9 cellular contexts compared by ENCODE assay signal in the genomic region with DNA sequence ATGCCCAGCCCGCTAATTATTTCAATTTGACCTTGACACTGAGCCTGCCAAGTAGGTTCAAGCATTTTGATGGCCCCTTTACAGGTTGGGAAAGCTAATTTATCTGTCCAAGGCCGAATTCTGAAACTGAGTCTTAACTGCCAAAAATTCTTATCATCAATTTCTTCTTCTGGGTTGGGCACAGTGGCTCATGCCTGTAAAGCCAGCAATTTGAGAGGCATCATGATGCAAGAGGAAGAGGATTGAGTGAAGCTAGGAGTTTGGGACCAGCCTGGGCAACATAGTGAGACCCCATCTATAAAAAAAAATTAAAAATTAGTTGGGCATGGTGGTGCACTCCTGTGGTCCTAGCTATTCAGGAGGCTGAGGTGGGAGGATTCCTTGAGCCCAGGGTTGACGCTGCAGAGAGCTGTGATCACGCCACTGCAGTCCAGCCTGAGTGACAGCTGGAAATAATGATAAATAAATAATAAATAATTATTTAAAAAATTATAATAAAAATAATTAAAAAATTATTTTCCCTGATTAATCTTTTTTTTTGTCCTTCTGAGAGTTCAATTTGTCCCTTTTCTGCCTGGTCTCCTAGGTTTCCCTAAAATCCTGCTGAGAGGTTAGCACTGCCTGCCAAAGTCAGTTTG. TPM values are rescaled to one million over a fixed set of nuclear protein-coding genes. Genes with fewer than 3 reads are reported as not detected.
DNase-seq lines count a peak whose midpoint lies in the region; ATAC-seq and TF ChIP-seq lines count a peak whose summit lies in the region.
"Had no signal": no experiment of that assay in that cellular context is flagged by ENCODE, and none has a peak within 500 bp of the region (broad histone marks: within the 10 kb centered on the region; RNA-seq: fewer than 3 reads in every experiment).

No MANE protein-coding gene starts in this region.

- no peak for DNase-seq in RWPE2 (ENCODE audit: low spot score)
- no peak for DNase-seq in ovary
- no peak for DNase-seq in NCI-H748 treated with DMSO at 0.1 percent for 48 hours (lab: John Stamatoyannopoulos, UW)
- DNase-seq in stimulated activated CD4-positive, alpha-beta T cell treated with anti-CD3 and anti-CD28 coated beads, Interleukin-4, amount 100 ng/mL, for 4 hours, result no peak
- DNase-seq in NCI-H2196 (lab: John Stamatoyannopoulos, UW; ENCODE audit: unreplicated experiment), result no peak
- no peak for DNase-seq in NOMO-1 (lab: John Stamatoyannopoulos, UW; ENCODE audit: unreplicated experiment in 2 of 2)
- DNase-seq: stimulated activated CD4-positive, alpha-beta T cell treated with anti-CD3 and anti-CD28 coated beads, Interleukin-2, amount 100 ng/mL, for 48 hours had no signal

- no peaks in the 10 kb centered on the region for H3K9me2 ChIP-seq in DOHH2 (replicated peaks; ENCODE audit: control insufficient read depth, low read length)

- H3K4me1 ChIP-seq in DOHH2 (ENCODE audit: control insufficient read depth, low read length) (peaks cover 51% of the 10 kb centered on the region), RWPE2 (ENCODE audit: insufficient read depth, poor library complexity, severe bottlenecking) (peaks cover 38% of the 10 kb centered on the region), esophagus (ENCODE audit: control insufficient read depth in 2 of 2, insufficient read depth in 2 of 2, low read length in 1 of 2) (peaks cover 0 to 2% of the 10 kb centered on the region in 2 donors), ovary (ENCODE audit: insufficient read depth) (peaks cover 10% of the 10 kb centered on the region)

- intact Hi-C loops in ovary (cut with DNase I), result no loop called here

- H3K79me2 ChIP-seq in DOHH2 (ENCODE audit: control insufficient read depth, low read length), result peaks cover 40% of the 10 kb centered on the region

- H3K4me3 ChIP-seq in DOHH2 (ENCODE audit: low read length), result no peak overlapping the region
- no peak overlapping the region for H3K4me3 ChIP-seq in RWPE2 (ENCODE audit: severe bottlenecking)
- peak overlapping the region in 1 of 2 donors; percentile 27 for H3K4me3 ChIP-seq in esophagus (ENCODE audit: low read depth in 1 of 2, low read length in 2 of 2)
- no peak overlapping the region for H3K4me3 ChIP-seq in ovary

- peak overlapping the region; percentile 76; the same call in 1 of the 2 replicates for H3K4me2 ChIP-seq in DOHH2 (ENCODE audit: low read length)

- H3K9me3 ChIP-seq in DOHH2 (ENCODE audit: control insufficient read depth, insufficient read depth, low read length), result no peaks in the 10 kb centered on the region
- H3K9me3 ChIP-seq in RWPE2 (ENCODE audit: severe bottlenecking), result no peaks in the 10 kb centered on the region
- no peaks in the 10 kb centered on the region for H3K9me3 ChIP-seq in esophagus (ENCODE audit: control insufficient read depth in 2 of 2, insufficient read depth in 1 of 2, low read depth in 1 of 2, low read length in 1 of 2)
- H3K9me3 ChIP-seq in ovary, result no peaks in the 10 kb centered on the region

- H3K36me3 ChIP-seq in DOHH2 (ENCODE audit: control insufficient read depth, low read length), result peaks cover 33% of the 10 kb centered on the region
- peaks cover 35% of the 10 kb centered on the region for H3K36me3 ChIP-seq in RWPE2 (ENCODE audit: low read depth)
- H3K36me3 ChIP-seq in esophagus (ENCODE audit: control insufficient read depth in 2 of 2, insufficient read depth in 2 of 2, low read length in 1 of 2), result no peaks in the 10 kb centered on the region
- H3K36me3 ChIP-seq in ovary, result no peaks in the 10 kb centered on the region

- WGBS in esophagus, 2 donors, result 61 to 77% methylated on average over 4 of the region's 4 CpGs
- 66 to 72% (median 67%) methylated on average over 4 of the region's 4 CpGs for WGBS in ovary, 3 donors

- peaks cover 18% of the 10 kb centered on the region for H4K20me1 ChIP-seq in DOHH2 (ENCODE audit: control insufficient read depth, insufficient read depth, low read depth, low read length)

- no peak for TF ChIP-seq CTCF in DOHH2 (IDR thresholded peaks at IDR 0.05; ENCODE audit: low read depth, low read length, poor library complexity, severe bottlenecking)
- no peak for TF ChIP-seq CTCF in RWPE2 (IDR thresholded peaks at IDR 0.05; ENCODE audit: poor library complexity, severe bottlenecking)
- no peak for TF ChIP-seq CTCF in ovary (IDR thresholded peaks at IDR 0.05)

- H3K27me3 ChIP-seq in DOHH2 (ENCODE audit: control insufficient read depth, low read length) (peaks cover 19% of the 10 kb centered on the region; the same call in 1 of the 2 replicates), RWPE2 (ENCODE audit: insufficient read depth, poor library complexity, severe bottlenecking) (no peaks in the 10 kb centered on the region), esophagus (ENCODE audit: control insufficient read depth in 1 of 2, insufficient read depth in 2 of 2, low read length in 2 of 2) (no peaks in the 10 kb centered on the region), ovary (no peaks in the 10 kb centered on the region)

- no peak for TF ChIP-seq EP300 in ovary (IDR thresholded peaks at IDR 0.05)

- no peak for TF ChIP-seq POLR2A in ovary (IDR thresholded peaks at IDR 0.05)

- H3K27ac ChIP-seq in DOHH2 (ENCODE audit: low read depth, low read length), result 0 out of 2 replicates have a peak overlapping the region, but pooled peaks have one; percentile 89
- peak overlapping the region; percentile 97 for H3K27ac ChIP-seq in RWPE2 (ENCODE audit: poor library complexity, severe bottlenecking)
- H3K27ac ChIP-seq in esophagus (ENCODE audit: low read depth in 2 of 2, low read length in 1 of 2), result peak overlapping the region; percentile 92 to 100
- H3K27ac ChIP-seq in ovary, result peak overlapping the region; percentile 93 to 98

- H3F3A ChIP-seq in DOHH2 (ENCODE audit: control insufficient read depth, insufficient read depth), result peaks cover 8% of the 10 kb centered on the region; the same call in 1 of the 2 replicates

- ATAC-seq in RWPE2 (ENCODE audit: low read depth), result no peak

RNA-seq across cellular contexts. Expression of a gene that starts 1.3 kb away (rescaled TPM):
- polyA plus RNA-seq in esophagus (10 to 100 TPM; 51.9 to 66.7 TPM), ovary (100 to 1,000 TPM in 1 of 2 donors, 10 to 100 TPM in 1; 31.1 to 205 TPM)
- 100 to 1,000 TPM in 5 of 7 donors, 10 to 100 TPM in 2; 54.2 to 436 (median 141) TPM for total RNA-seq in ovary
